Comparison of ENCODE assay signal across 1 cellular context in genomic region chr7:106957766-106958165, GRCh38.
TF ChIP-seq lines count a peak whose summit lies in the region.

No MANE protein-coding gene starts in this region.

TF ChIP-seq in IMR-90, 13 proteins besides CTCF, POLR2A, EP300 and RAD21 (continued from another document):
- no peak for TF ChIP-seq ELK1 (IDR thresholded peaks at IDR 0.05; ENCODE audit: borderline replicate concordance, low read depth, low read length)
- no peak for TF ChIP-seq FOS (IDR thresholded peaks at IDR 0.05; ENCODE audit: low read depth, low read length)
- no peak for TF ChIP-seq CHD1 (IDR thresholded peaks at IDR 0.05; ENCODE audit: low read depth, low read length)
- no peak for TF ChIP-seq RFX5 (IDR thresholded peaks at IDR 0.05; ENCODE audit: low read depth, low read length)
- TF ChIP-seq MXI1 (IDR thresholded peaks at IDR 0.05; ENCODE audit: borderline replicate concordance, low read depth, low read length) = no peak
- TF ChIP-seq CEBPB (IDR thresholded peaks at IDR 0.05; ENCODE audit: low read depth, low read length) = no peak
- TF ChIP-seq USF2 (IDR thresholded peaks at IDR 0.05; ENCODE audit: low read depth, low read length) = no peak
- TF ChIP-seq NFE2L2 (IDR thresholded peaks at IDR 0.05; ENCODE audit: low read depth, low read length) = no peak
- TF ChIP-seq MAZ (IDR thresholded peaks at IDR 0.05; ENCODE audit: borderline replicate concordance, low read depth, low read length) = no peak
- no peak for TF ChIP-seq MAFK (IDR thresholded peaks at IDR 0.05; ENCODE audit: low read depth, low read length)
- TF ChIP-seq SMC3 (IDR thresholded peaks at IDR 0.05; ENCODE audit: low read depth, low read length) = no peak
